Comparison of ENCODE assay signal across 13 cellular contexts in the genomic region with DNA sequence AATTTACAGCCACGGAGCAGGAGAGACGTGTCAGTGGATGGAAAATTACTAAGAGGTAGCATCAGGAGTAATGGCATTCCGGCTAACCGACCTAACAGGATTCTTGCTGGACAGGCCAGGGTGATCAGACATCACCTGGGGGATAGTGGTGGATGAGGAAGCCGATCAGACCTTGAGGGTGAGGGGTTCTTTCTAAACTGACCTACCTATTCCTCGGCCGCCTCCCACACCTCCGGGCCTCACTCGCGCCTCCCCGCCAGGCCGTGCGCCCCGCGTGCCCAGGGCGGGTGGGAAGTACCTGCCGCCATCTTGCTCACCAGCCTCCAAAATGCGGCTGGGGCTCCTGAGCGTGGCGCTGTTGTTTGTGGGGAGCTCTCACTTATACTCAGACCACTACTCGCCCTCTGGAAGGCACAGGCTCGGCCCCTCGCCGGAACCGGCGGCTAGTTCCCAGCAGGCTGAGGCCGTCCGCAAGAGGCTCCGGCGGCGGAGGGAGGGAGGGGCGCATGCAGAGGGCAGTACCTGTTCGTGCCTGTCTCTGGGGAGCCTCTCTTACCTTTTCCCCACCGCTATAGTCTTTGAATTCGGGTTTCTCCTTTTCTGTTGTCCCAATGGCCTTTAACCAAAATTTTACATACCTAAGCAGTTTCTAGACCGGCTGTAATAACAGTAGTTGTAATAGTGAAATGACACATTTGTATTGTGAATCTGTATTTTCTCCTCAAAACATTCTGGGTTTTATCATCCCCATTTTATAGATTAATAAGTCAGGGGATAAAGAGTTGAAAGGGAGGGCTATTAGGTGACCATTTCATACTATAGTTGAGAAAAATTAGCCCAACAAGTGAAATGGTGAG. TPM values are rescaled to one million over a fixed set of nuclear protein-coding genes. Genes with fewer than 3 reads are reported as not detected.
DNase-seq lines count a peak whose midpoint lies in the region; ATAC-seq, FAIRE-seq and TF ChIP-seq lines count a peak whose summit lies in the region.
"Had no signal": no experiment of that assay in that cellular context is flagged by ENCODE, and none has a peak within 500 bp of the region (broad histone marks: within the 10 kb centered on the region; RNA-seq: fewer than 3 reads in every experiment).

A gene with protein sequence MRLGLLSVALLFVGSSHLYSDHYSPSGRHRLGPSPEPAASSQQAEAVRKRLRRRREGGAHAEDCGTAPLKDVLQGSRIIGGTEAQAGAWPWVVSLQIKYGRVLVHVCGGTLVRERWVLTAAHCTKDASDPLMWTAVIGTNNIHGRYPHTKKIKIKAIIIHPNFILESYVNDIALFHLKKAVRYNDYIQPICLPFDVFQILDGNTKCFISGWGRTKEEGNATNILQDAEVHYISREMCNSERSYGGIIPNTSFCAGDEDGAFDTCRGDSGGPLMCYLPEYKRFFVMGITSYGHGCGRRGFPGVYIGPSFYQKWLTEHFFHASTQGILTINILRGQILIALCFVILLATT (plus strand): TSS at position 290 of the 857 bp plus-strand sequence. CDS start 39 bp downstream, at position 329.

- H3K4me3 ChIP-seq in astrocyte (ENCODE audit: insufficient read depth, low read depth, low read length) (peak within 1 kb of the TSS; percentile 16), thyroid gland (replicated peaks in 1 of 3) (peak within 1 kb of the TSS in 1 of 3 donors; percentile 8)

- 23 to 25% methylated on average over 20 to 21 of the region's 36 CpGs for WGBS in thyroid gland, 2 donors

- H4K20me1 ChIP-seq in astrocyte (ENCODE audit: insufficient read depth, low read length), result no peaks in the 10 kb centered on the region

- intact Hi-C loops in thyroid gland (cut with DNase I), result no loop called here

- no peaks in the 10 kb centered on the region for H3K27me3 Mint-ChIP-seq in astrocyte (ENCODE audit: low read depth, unreplicated experiment)
- H3K27me3 Mint-ChIP-seq in activated T-cell treated with anti-CD3 and anti-CD28 coated beads, Interleukin-2, amount 50 U/mL, for 4 hours (ENCODE audit: low read depth), result peaks cover 14% of the 10 kb centered on the region

- no peak within 1 kb of the TSS for H3K4me3 Mint-ChIP-seq in astrocyte (ENCODE audit: unreplicated experiment)
- H3K4me3 Mint-ChIP-seq in activated T-cell treated with anti-CD3 and anti-CD28 coated beads, Interleukin-2, amount 50 U/mL, for 4 hours, result no peak within 1 kb of the TSS

- peak within 1 kb of the TSS; percentile 69 for H2AFZ ChIP-seq in astrocyte (ENCODE audit: low read depth, low read length)

- no peaks in the 10 kb centered on the region for H3K79me2 ChIP-seq in astrocyte (ENCODE audit: insufficient read depth, low read length)

- H3K27me3 ChIP-seq in astrocyte (ENCODE audit: insufficient read depth, low read length) (no peaks in the 10 kb centered on the region), foreskin keratinocyte (no peaks in the 10 kb centered on the region), thyroid gland (no peaks in the 10 kb centered on the region)
- H3K27me3 ChIP-seq: Peyer's patch had no signal

- H3K9me3 ChIP-seq in astrocyte (ENCODE audit: insufficient read depth, low read depth, low read length) (peaks cover 3% of the 10 kb centered on the region), thyroid gland (no peaks in the 10 kb centered on the region)

- peak within 1 kb of the TSS; percentile 65 for H3K4me2 ChIP-seq in astrocyte (ENCODE audit: low read length)

- H3K4me1 ChIP-seq in astrocyte (ENCODE audit: insufficient read depth, low read length) (no peaks in the 10 kb centered on the region), foreskin keratinocyte (peaks cover 8% of the 10 kb centered on the region), thyroid gland (no peaks in the 10 kb centered on the region)
- H3K4me1 ChIP-seq: Peyer's patch had no signal

- H3K9ac ChIP-seq in astrocyte (ENCODE audit: low read length), result no peak within 1 kb of the TSS

- H3K9me3 Mint-ChIP-seq in astrocyte (ENCODE audit: unreplicated experiment), result peaks cover 9% of the 10 kb centered on the region
- peaks cover 5% of the 10 kb centered on the region for H3K9me3 Mint-ChIP-seq in activated T-cell treated with anti-CD3 and anti-CD28 coated beads, Interleukin-2, amount 50 U/mL, for 4 hours

- H3K27ac ChIP-seq in astrocyte (ENCODE audit: low read depth, low read length), result no peak within 1 kb of the TSS
- no peak within 1 kb of the TSS for H3K27ac ChIP-seq in foreskin keratinocyte
- H3K27ac ChIP-seq in thyroid gland, result peak within 1 kb of the TSS in 1 of 3 donors; percentile 4
- H3K27ac ChIP-seq: HL-60, Peyer's patch had no signal

- DNase-seq in astrocyte (ENCODE audit: low read depth) (no peak), foreskin keratinocyte (peak in 1 of 2 donors; percentile 45), mucosa of gallbladder (ENCODE audit: low spot score) (peak; percentile 30), thyroid gland (peak; percentile 58 to 65), putamen (ENCODE audit: low spot score) (no peak), T-helper 9 cell (no peak)
- DNase-seq in activated T-cell treated with anti-CD3 and anti-CD28 coated beads, Interleukin-2, amount 50 U/mL, for 4 hours, result no peak
- DNase-seq: DND-41, NCI-H1436 treated with DMSO at 0.1 percent for 48 hours, Peyer's patch had no signal

- FAIRE-seq in astrocyte (lab: Jason Lieb, UNC), result no peak

- H3K36me3 ChIP-seq in astrocyte (ENCODE audit: insufficient read depth, low read length), result no peaks in the 10 kb centered on the region
- H3K36me3 ChIP-seq in thyroid gland, result no peaks in the 10 kb centered on the region
- H3K36me3 ChIP-seq: Peyer's patch had no signal

- no peak for TF ChIP-seq CTCF in astrocyte (IDR thresholded peaks at IDR 0.05; ENCODE audit: insufficient read depth, low read depth, low read length)
- TF ChIP-seq CTCF in foreskin keratinocyte (conservative IDR thresholded peaks at IDR 0.05), result peak; percentile 54
- peak in 5 of 6 experiments; percentile 17 to 36 (median 18) for TF ChIP-seq CTCF in thyroid gland (IDR thresholded peaks at IDR 0.05)

- ATAC-seq in foreskin keratinocyte (peak; percentile 35), HG02970 (IDR thresholded peaks at IDR 0.05; ENCODE audit: low FRiP score, unreplicated experiment) (no peak)
- ATAC-seq in activated T-cell treated with anti-CD3 and anti-CD28 coated beads, Interleukin-2, amount 50 U/mL, for 4 hours, result no peak
- ATAC-seq: activated naive CD4-positive, alpha-beta T cell treated with anti-CD3 and anti-CD28 coated beads, Interleukin-2, amount 50 U/mL, for 72 hours had no signal

- H3K4me1 Mint-ChIP-seq in astrocyte (ENCODE audit: low read depth, unreplicated experiment), result peaks cover 4% of the 10 kb centered on the region
- no peaks in the 10 kb centered on the region for H3K4me1 Mint-ChIP-seq in activated T-cell treated with anti-CD3 and anti-CD28 coated beads, Interleukin-2, amount 50 U/mL, for 4 hours (ENCODE audit: low read depth)

- H3K36me3 Mint-ChIP-seq in astrocyte (ENCODE audit: low read depth, unreplicated experiment), result peaks cover 5% of the 10 kb centered on the region
- no peaks in the 10 kb centered on the region for H3K36me3 Mint-ChIP-seq in activated T-cell treated with anti-CD3 and anti-CD28 coated beads, Interleukin-2, amount 50 U/mL, for 4 hours (ENCODE audit: insufficient read depth)

- H3K27ac Mint-ChIP-seq in astrocyte (ENCODE audit: unreplicated experiment), result no peak within 1 kb of the TSS

- TF ChIP-seq POLR2A in thyroid gland (IDR thresholded peaks at IDR 0.05), result peak in 1 of 2 donors; percentile 32

RNA-seq across cellular contexts. Expression of the gene that starts here (rescaled TPM):
- total RNA-seq in astrocyte (not detected in 2 replicates), foreskin keratinocyte (not detected in 2 replicates), mucosa of gallbladder (not detected), thyroid gland (under 1 TPM in 1 of 4 donors, not detected in 3; 0.45 TPM)
- not detected in 2 replicates for polyA plus RNA-seq in foreskin keratinocyte
- not detected for total RNA-seq in activated T-cell treated with anti-CD3 and anti-CD28 coated beads, Interleukin-2, amount 50 U/mL, for 4 hours
- total RNA-seq: activated naive CD4-positive, alpha-beta T cell treated with anti-CD3 and anti-CD28 coated beads, Interleukin-2, amount 50 U/mL, for 72 hours; Peyer's patch had no signal

Comparison
In these comparisons a context has a peak if more than half of its experiments do, and no peak if none do; other contexts are left out.
1. Peak in ATAC-seq in foreskin keratinocyte; RNA of the gene not detected or under 1 TPM.
2. Peak in DNase-seq in mucosa of gallbladder; RNA of the gene not detected or under 1 TPM.
3. Peak in DNase-seq in thyroid gland; RNA of the gene not detected or under 1 TPM.